1 cellular context compared by ENCODE assay signal in the genomic region with DNA sequence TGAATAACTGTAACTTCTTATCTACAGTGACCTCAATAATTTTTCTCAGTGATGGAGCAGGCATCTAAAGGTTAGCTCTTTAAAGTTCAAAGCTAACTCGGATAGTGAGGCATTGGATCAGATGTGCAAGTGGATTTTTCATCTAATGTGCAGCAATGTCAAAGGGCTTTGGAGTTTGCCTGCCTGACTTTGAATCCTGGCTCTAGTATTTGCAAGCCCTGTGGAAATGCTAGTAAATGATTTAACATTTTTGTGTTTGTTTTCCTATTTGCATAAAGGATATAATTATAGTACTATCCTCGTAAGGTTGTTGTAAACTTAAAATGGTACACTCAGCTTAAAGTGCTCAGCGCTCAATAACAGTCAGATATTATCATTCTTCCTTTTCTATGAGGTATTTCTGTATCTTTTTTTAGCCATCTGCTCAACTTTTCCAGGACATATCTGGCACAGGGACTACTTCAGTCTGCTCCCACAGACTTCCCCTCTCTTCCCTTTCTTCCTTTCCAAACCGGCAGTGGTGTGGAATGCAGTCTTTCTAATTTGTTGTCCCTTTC.
A peak's percentile ranks its signal among the peaks of the same experiment; 100 is the strongest.
TF ChIP-seq lines count a peak whose summit lies in the region.

No MANE protein-coding gene starts in this region.

TF ChIP-seq in HepG2, 621 proteins besides CTCF, POLR2A, EP300 and RAD21 (continued from another document and continues in another):
- TF ChIP-seq HOXA3 (CRISPR knock-in tag; IDR thresholded peaks at IDR 0.05) (no peak; the same call in 1 of the 2 replicates), ZNF747 (CRISPR knock-in tag; IDR thresholded peaks at IDR 0.05; ENCODE audit: borderline replicate concordance) (no peak), ZNF326 (CRISPR knock-in tag; IDR thresholded peaks at IDR 0.05; ENCODE audit: borderline replicate concordance) (no peak), ZNF432 (CRISPR knock-in tag; IDR thresholded peaks at IDR 0.05; ENCODE audit: borderline replicate concordance) (no peak), POLR2AphosphoS5 (IDR thresholded peaks at IDR 0.05; ENCODE audit: low read depth, low read length) (peak; percentile 35; the same call in 1 of the 2 replicates), NR2F6 (IDR thresholded peaks at IDR 0.05) (peak; percentile 67), NR2F6 (CRISPR knock-in tag; IDR thresholded peaks at IDR 0.05) (peak; percentile 57), ZSCAN12 (CRISPR knock-in tag; IDR thresholded peaks at IDR 0.05) (no peak), GATA4 (IDR thresholded peaks at IDR 0.05; ENCODE audit: borderline replicate concordance, low read depth) (0 out of 2 replicates have a peak, but pooled peaks have one; percentile 55), ZNF780A (CRISPR knock-in tag; IDR thresholded peaks at IDR 0.05) (no peak), SRF (IDR thresholded peaks at IDR 0.05; ENCODE audit: low read depth, low read length) (no peak), GATAD1 (CRISPR knock-in tag; IDR thresholded peaks at IDR 0.05) (no peak), RFX3 (CRISPR knock-in tag; IDR thresholded peaks at IDR 0.05) (no peak), CHD4 (IDR thresholded peaks at IDR 0.05; ENCODE audit: borderline replicate concordance, low read length) (no peak; the same call in 1 of the 2 replicates), EHMT2 (IDR thresholded peaks at IDR 0.05; ENCODE audit: borderline replicate concordance, low read depth, low read length) (no peak), TARDBP (CRISPR knock-in tag; IDR thresholded peaks at IDR 0.05) (no peak), ASH2L (IDR thresholded peaks at IDR 0.05; ENCODE audit: insufficient read length, low read depth, low read length) (peak; percentile 33), TBL1XR1 (IDR thresholded peaks at IDR 0.05; ENCODE audit: borderline replicate concordance, low read length, partially characterized antibody) (no peak), PAWR (CRISPR knock-in tag; IDR thresholded peaks at IDR 0.05; ENCODE audit: borderline replicate concordance) (no peak), HOXA5 (CRISPR knock-in tag; IDR thresholded peaks at IDR 0.05) (no peak; the same call in 1 of the 2 replicates), JDP2 (CRISPR knock-in tag; IDR thresholded peaks at IDR 0.05; ENCODE audit: borderline replicate concordance) (no peak), TEAD3 (CRISPR knock-in tag; optimal IDR thresholded peaks at IDR 0.05; ENCODE audit: borderline replicate concordance) (peak; percentile 1), SAP130 (CRISPR knock-in tag; IDR thresholded peaks at IDR 0.05; ENCODE audit: low read depth) (peak; percentile 62), TOE1 (CRISPR knock-in tag; IDR thresholded peaks at IDR 0.05) (no peak)
- TF ChIP-seq, protein P1, sequence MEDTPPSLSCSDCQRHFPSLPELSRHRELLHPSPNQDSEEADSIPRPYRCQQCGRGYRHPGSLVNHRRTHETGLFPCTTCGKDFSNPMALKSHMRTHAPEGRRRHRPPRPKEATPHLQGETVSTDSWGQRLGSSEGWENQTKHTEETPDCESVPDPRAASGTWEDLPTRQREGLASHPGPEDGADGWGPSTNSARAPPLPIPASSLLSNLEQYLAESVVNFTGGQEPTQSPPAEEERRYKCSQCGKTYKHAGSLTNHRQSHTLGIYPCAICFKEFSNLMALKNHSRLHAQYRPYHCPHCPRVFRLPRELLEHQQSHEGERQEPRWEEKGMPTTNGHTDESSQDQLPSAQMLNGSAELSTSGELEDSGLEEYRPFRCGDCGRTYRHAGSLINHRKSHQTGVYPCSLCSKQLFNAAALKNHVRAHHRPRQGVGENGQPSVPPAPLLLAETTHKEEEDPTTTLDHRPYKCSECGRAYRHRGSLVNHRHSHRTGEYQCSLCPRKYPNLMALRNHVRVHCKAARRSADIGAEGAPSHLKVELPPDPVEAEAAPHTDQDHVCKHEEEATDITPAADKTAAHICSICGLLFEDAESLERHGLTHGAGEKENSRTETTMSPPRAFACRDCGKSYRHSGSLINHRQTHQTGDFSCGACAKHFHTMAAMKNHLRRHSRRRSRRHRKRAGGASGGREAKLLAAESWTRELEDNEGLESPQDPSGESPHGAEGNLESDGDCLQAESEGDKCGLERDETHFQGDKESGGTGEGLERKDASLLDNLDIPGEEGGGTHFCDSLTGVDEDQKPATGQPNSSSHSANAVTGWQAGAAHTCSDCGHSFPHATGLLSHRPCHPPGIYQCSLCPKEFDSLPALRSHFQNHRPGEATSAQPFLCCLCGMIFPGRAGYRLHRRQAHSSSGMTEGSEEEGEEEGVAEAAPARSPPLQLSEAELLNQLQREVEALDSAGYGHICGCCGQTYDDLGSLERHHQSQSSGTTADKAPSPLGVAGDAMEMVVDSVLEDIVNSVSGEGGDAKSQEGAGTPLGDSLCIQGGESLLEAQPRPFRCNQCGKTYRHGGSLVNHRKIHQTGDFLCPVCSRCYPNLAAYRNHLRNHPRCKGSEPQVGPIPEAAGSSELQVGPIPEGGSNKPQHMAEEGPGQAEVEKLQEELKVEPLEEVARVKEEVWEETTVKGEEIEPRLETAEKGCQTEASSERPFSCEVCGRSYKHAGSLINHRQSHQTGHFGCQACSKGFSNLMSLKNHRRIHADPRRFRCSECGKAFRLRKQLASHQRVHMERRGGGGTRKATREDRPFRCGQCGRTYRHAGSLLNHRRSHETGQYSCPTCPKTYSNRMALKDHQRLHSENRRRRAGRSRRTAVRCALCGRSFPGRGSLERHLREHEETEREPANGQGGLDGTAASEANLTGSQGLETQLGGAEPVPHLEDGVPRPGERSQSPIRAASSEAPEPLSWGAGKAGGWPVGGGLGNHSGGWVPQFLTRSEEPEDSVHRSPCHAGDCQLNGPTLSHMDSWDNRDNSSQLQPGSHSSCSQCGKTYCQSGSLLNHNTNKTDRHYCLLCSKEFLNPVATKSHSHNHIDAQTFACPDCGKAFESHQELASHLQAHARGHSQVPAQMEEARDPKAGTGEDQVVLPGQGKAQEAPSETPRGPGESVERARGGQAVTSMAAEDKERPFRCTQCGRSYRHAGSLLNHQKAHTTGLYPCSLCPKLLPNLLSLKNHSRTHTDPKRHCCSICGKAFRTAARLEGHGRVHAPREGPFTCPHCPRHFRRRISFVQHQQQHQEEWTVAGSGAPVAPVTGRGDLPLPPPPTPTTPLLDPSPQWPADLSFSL (CRISPR knock-in tag; IDR thresholded peaks at IDR 0.05) = no peak
- TF ChIP-seq, protein P2, sequence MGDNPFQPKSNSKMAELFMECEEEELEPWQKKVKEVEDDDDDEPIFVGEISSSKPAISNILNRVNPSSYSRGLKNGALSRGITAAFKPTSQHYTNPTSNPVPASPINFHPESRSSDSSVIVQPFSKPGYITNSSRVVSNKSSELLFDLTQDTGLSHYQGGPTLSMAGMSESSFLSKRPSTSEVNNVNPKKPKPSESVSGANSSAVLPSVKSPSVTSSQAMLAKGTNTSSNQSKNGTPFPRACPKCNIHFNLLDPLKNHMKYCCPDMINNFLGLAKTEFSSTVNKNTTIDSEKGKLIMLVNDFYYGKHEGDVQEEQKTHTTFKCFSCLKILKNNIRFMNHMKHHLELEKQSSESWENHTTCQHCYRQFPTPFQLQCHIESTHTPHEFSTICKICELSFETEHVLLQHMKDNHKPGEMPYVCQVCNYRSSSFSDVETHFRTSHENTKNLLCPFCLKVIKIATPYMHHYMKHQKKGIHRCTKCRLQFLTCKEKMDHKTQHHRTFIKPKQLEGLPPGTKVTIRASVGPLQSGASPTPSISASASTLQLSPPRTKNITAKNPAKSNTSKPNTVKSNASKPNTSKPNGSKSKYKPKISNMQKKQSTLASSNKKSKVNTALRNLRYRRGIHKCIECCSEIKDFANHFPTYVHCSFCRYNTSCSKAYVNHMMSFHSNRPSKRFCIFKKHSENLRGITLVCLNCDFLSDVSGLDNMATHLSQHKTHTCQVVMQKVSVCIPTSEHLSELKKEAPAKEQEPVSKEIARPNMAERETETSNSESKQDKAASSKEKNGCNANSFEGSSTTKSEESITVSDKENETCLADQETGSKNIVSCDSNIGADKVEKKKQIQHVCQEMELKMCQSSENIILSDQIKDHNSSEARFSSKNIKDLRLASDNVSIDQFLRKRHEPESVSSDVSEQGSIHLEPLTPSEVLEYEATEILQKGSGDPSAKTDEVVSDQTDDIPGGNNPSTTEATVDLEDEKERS (CRISPR knock-in tag; IDR thresholded peaks at IDR 0.05) = no peak
- TF ChIP-seq, protein P3, sequence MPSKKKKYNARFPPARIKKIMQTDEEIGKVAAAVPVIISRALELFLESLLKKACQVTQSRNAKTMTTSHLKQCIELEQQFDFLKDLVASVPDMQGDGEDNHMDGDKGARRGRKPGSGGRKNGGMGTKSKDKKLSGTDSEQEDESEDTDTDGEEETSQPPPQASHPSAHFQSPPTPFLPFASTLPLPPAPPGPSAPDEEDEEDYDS (CRISPR knock-in tag; IDR thresholded peaks at IDR 0.05) = peak; percentile 90
- TF ChIP-seq, protein P4, sequence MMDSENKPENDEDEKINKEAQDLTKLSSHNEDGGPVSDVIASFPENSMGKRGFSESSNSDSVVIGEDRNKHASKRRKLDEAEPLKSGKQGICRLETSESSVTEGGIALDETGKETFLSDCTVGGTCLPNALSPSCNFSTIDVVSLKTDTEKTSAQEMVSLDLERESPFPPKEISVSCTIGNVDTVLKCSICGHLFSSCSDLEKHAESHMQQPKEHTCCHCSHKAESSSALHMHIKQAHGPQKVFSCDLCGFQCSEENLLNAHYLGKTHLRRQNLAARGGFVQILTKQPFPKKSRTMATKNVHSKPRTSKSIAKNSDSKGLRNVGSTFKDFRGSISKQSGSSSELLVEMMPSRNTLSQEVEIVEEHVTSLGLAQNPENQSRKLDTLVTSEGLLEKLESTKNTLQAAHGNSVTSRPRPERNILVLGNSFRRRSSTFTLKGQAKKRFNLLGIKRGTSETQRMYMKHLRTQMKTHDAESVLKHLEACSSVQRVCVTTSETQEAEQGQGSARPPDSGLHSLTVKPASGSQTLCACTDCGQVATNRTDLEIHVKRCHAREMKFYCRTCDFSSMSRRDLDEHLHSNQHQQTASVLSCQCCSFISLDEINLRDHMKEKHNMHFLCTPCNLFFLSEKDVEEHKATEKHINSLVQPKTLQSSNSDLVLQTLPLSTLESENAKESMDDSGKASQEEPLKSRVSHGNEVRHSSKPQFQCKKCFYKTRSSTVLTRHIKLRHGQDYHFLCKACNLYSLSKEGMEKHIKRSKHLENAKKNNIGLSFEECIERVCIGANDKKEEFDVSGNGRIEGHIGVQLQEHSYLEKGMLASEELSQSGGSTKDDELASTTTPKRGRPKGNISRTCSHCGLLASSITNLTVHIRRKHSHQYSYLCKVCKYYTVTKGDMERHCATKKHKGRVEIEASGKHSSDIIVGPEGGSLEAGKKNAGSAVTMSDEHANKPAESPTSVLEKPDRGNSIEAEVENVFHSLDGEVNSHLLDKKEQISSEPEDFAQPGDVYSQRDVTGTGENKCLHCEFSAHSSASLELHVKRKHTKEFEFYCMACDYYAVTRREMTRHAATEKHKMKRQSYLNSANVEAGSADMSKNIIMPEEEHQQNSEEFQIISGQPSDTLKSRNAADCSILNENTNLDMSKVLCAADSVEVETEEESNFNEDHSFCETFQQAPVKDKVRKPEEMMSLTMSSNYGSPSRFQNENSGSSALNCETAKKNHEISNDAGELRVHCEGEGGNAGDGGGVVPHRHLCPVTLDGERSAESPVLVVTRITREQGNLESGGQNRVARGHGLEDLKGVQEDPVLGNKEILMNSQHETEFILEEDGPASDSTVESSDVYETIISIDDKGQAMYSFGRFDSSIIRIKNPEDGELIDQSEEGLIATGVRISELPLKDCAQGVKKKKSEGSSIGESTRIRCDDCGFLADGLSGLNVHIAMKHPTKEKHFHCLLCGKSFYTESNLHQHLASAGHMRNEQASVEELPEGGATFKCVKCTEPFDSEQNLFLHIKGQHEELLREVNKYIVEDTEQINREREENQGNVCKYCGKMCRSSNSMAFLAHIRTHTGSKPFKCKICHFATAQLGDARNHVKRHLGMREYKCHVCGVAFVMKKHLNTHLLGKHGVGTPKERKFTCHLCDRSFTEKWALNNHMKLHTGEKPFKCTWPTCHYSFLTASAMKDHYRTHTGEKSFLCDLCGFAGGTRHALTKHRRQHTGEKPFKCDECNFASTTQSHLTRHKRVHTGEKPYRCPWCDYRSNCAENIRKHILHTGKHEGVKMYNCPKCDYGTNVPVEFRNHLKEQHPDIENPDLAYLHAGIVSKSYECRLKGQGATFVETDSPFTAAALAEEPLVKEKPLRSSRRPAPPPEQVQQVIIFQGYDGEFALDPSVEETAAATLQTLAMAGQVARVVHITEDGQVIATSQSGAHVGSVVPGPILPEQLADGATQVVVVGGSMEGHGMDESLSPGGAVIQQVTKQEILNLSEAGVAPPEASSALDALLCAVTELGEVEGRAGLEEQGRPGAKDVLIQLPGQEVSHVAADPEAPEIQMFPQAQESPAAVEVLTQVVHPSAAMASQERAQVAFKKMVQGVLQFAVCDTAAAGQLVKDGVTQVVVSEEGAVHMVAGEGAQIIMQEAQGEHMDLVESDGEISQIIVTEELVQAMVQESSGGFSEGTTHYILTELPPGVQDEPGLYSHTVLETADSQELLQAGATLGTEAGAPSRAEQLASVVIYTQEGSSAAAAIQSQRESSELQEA (CRISPR knock-in tag; IDR thresholded peaks at IDR 0.05; ENCODE audit: not compliant biosample characterization) = no peak
- TF ChIP-seq, protein P5, sequence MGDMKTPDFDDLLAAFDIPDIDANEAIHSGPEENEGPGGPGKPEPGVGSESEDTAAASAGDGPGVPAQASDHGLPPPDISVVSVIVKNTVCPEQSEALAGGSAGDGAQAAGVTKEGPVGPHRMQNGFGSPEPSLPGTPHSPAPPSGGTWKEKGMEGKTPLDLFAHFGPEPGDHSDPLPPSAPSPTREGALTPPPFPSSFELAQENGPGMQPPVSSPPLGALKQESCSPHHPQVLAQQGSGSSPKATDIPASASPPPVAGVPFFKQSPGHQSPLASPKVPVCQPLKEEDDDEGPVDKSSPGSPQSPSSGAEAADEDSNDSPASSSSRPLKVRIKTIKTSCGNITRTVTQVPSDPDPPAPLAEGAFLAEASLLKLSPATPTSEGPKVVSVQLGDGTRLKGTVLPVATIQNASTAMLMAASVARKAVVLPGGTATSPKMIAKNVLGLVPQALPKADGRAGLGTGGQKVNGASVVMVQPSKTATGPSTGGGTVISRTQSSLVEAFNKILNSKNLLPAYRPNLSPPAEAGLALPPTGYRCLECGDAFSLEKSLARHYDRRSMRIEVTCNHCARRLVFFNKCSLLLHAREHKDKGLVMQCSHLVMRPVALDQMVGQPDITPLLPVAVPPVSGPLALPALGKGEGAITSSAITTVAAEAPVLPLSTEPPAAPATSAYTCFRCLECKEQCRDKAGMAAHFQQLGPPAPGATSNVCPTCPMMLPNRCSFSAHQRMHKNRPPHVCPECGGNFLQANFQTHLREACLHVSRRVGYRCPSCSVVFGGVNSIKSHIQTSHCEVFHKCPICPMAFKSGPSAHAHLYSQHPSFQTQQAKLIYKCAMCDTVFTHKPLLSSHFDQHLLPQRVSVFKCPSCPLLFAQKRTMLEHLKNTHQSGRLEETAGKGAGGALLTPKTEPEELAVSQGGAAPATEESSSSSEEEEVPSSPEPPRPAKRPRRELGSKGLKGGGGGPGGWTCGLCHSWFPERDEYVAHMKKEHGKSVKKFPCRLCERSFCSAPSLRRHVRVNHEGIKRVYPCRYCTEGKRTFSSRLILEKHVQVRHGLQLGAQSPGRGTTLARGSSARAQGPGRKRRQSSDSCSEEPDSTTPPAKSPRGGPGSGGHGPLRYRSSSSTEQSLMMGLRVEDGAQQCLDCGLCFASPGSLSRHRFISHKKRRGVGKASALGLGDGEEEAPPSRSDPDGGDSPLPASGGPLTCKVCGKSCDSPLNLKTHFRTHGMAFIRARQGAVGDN (CRISPR knock-in tag; IDR thresholded peaks at IDR 0.05) = no peak
- TF ChIP-seq, protein P6, sequence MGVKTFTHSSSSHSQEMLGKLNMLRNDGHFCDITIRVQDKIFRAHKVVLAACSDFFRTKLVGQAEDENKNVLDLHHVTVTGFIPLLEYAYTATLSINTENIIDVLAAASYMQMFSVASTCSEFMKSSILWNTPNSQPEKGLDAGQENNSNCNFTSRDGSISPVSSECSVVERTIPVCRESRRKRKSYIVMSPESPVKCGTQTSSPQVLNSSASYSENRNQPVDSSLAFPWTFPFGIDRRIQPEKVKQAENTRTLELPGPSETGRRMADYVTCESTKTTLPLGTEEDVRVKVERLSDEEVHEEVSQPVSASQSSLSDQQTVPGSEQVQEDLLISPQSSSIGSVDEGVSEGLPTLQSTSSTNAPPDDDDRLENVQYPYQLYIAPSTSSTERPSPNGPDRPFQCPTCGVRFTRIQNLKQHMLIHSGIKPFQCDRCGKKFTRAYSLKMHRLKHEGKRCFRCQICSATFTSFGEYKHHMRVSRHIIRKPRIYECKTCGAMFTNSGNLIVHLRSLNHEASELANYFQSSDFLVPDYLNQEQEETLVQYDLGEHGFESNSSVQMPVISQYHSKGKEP (CRISPR knock-in tag; IDR thresholded peaks at IDR 0.05) = no peak
